21 cellular contexts compared by ENCODE assay signal in genomic region chr1:232662910-232663309, GRCh38. TPM values are rescaled to one million over a fixed set of nuclear protein-coding genes. Genes with fewer than 3 reads are reported as not detected.
DNase-seq lines count a peak whose midpoint lies in the region; ATAC-seq and TF ChIP-seq lines count a peak whose summit lies in the region.
"Had no signal": no experiment of that assay in that cellular context is flagged by ENCODE, and none has a peak within 500 bp of the region (broad histone marks: within the 10 kb centered on the region; RNA-seq: fewer than 3 reads in every experiment).

No MANE protein-coding gene starts in this region.

- H3K36me3 Mint-ChIP-seq in endodermal cell (ENCODE audit: low read depth), result no peaks in the 10 kb centered on the region
- no peaks in the 10 kb centered on the region for H3K36me3 Mint-ChIP-seq in mesothelial cell of epicardium
- H3K36me3 Mint-ChIP-seq: CD14-positive monocyte; CD8-positive, alpha-beta memory T cell had no signal

- no TSS peak for BruUV-seq in IMR-90 (replicated peaks; lab: Mats Ljungman, UMichigan)

- no peak overlapping the region for H2BK5ac ChIP-seq in IMR-90 (ENCODE audit: low read depth, low read length, poor library complexity, severe bottlenecking)

- H3K27ac ChIP-seq in 22Rv1 (peak overlapping the region; percentile 7), IMR-90 (ENCODE audit: insufficient read depth, low read length) (no peak overlapping the region), endodermal cell (ENCODE audit: low read depth, low read length) (no peak overlapping the region)

- no peak overlapping the region for H4K91ac ChIP-seq in IMR-90 (ENCODE audit: insufficient read depth, low read depth, low read length)

- TF ChIP-seq POLR2A in IMR-90 (IDR thresholded peaks at IDR 0.05; ENCODE audit: low read depth, low read length), result no peak

- no peak for DNase-seq in IMR-90
- no peak for DNase-seq in endodermal cell
- no peak for DNase-seq in mesothelial cell of epicardium (ENCODE audit: low spot score in 2 of 2, unreplicated experiment in 2 of 2)
- DNase-seq in islet precursor cell, result no peak
- no peak for DNase-seq in globus pallidus (ENCODE audit: low spot score)
- DNase-seq in DMS79 treated with DMSO at 0.1 percent for 48 hours (lab: John Stamatoyannopoulos, UW), result no peak
- no peak for DNase-seq in AML-193 (lab: John Stamatoyannopoulos, UW)
- DNase-seq: CD8-positive, alpha-beta memory T cell; DMS153; KBM-7; MM.1S; NCI-H2029; NCI-H2227 treated with DMSO at 0.1 percent for 48 hours; NCI-H69; SIG-M5; SK-N-SH; SW 1271 had no signal

- H4K5ac ChIP-seq in IMR-90 (ENCODE audit: low read depth, low read length), result no peak overlapping the region

- no peak overlapping the region for H3K56ac ChIP-seq in IMR-90 (ENCODE audit: extremely low read depth, insufficient read depth, low read length)

- H3K4me2 ChIP-seq in IMR-90 (ENCODE audit: low read depth, low read length), result no peak overlapping the region
- H3K4me2 ChIP-seq: SK-N-SH had no signal

- TF ChIP-seq CTCF in 22Rv1 (IDR thresholded peaks at IDR 0.05) (no peak), IMR-90 (conservative IDR thresholded peaks at IDR 0.05; ENCODE audit: low read depth, low read length) (no peak), endodermal cell (conservative IDR thresholded peaks at IDR 0.05) (no peak), mesothelial cell of epicardium (IDR thresholded peaks at IDR 0.05; ENCODE audit: unreplicated experiment) (no peak)

- H3K4me1 ChIP-seq in IMR-90 (ENCODE audit: control insufficient read depth, insufficient read depth, low read length), result peaks cover 2% of the 10 kb centered on the region; the same call in 1 of the 2 replicates
- H3K4me1 ChIP-seq in endodermal cell (ENCODE audit: control insufficient read depth, insufficient read depth, low read length), result peaks cover 2% of the 10 kb centered on the region

- H2AFZ ChIP-seq in IMR-90 (replicated peaks; ENCODE audit: low read length, poor library complexity), result no peak overlapping the region

- H3K23ac ChIP-seq in IMR-90 (ENCODE audit: low read depth, low read length), result no peak overlapping the region

- 55% methylated on average over 5 of the region's 7 CpGs; no CpG with 5 or more reads in 1 of the 2 experiments for WGBS in IMR-90 (ENCODE audit: extremely low coverage in 2 of 2, insufficient read length in 1 of 2), 2 experiments
- 77 to 85% methylated on average over 5 to 7 of the region's 7 CpGs for WGBS in endodermal cell (ENCODE audit: insufficient coverage in 1 of 2, insufficient read length in 1 of 2), 2 experiments

- ATAC-seq in IMR-90 (ENCODE audit: low read depth), result no peak
- ATAC-seq: HCT116 had no signal

- H3K36me3 ChIP-seq in IMR-90 (ENCODE audit: control insufficient read depth, insufficient read depth, low read length) (no peaks in the 10 kb centered on the region), endodermal cell (ENCODE audit: control insufficient read depth, insufficient read depth, low read length) (no peaks in the 10 kb centered on the region)

- H4K20me1 ChIP-seq in IMR-90 (ENCODE audit: insufficient read depth, low read length), result no peaks in the 10 kb centered on the region

- intact Hi-C loops in IMR-90 (cut with micrococcal nuclease), result no loop called here

- H4K8ac ChIP-seq in IMR-90 (ENCODE audit: low read depth in 2 of 2, low read length in 2 of 2), result no peak overlapping the region

- H2AK5ac ChIP-seq in IMR-90 (ENCODE audit: low read depth, low read length), result 0 out of 2 replicates have a peak overlapping the region, but pooled peaks have one; percentile 10

- no peak overlapping the region for H3K18ac ChIP-seq in IMR-90 (ENCODE audit: low read depth, low read length)

- H2BK20ac ChIP-seq in IMR-90 (ENCODE audit: low read depth, low read length), result no peak overlapping the region; the same call in 1 of the 2 replicates

- H3K4me1 Mint-ChIP-seq in endodermal cell, result peaks cover 15% of the 10 kb centered on the region
- H3K4me1 Mint-ChIP-seq in mesothelial cell of epicardium, result peaks cover 16% of the 10 kb centered on the region

- H3K9me3 Mint-ChIP-seq in endodermal cell (peaks cover 3% of the 10 kb centered on the region), mesothelial cell of epicardium (no peaks in the 10 kb centered on the region)
- H3K9me3 Mint-ChIP-seq: CD8-positive, alpha-beta memory T cell had no signal

- H3K9ac ChIP-seq in IMR-90 (ENCODE audit: low read depth, low read length) (no peak overlapping the region), endodermal cell (ENCODE audit: extremely low read depth, low read length, poor library complexity, severe bottlenecking) (no peak overlapping the region)
- H3K9ac ChIP-seq: SK-N-SH had no signal

- CTCF ChIA-PET in IMR-90 (lab: Yijun Ruan, JAX), result no interaction called here

- H3K9me3 ChIP-seq in IMR-90 (ENCODE audit: control insufficient read depth, insufficient read depth, low read length) (no peaks in the 10 kb centered on the region), endodermal cell (ENCODE audit: control insufficient read depth, low read length) (no peaks in the 10 kb centered on the region)
- H3K9me3 ChIP-seq: SK-N-SH had no signal

- H3K27me3 Mint-ChIP-seq in endodermal cell (ENCODE audit: insufficient read depth), result no peaks in the 10 kb centered on the region
- H3K27me3 Mint-ChIP-seq in mesothelial cell of epicardium (ENCODE audit: low read depth), result no peaks in the 10 kb centered on the region

- no peak overlapping the region for H2BK15ac ChIP-seq in IMR-90 (ENCODE audit: low read depth, low read length)

- no peaks in the 10 kb centered on the region for H3K79me1 ChIP-seq in IMR-90 (ENCODE audit: low read depth in 1 of 2, low read length in 2 of 2)

- H3K4me3 Mint-ChIP-seq in endodermal cell, result no peak overlapping the region
- no peak overlapping the region for H3K4me3 Mint-ChIP-seq in mesothelial cell of epicardium
- H3K4me3 Mint-ChIP-seq: CD14-positive monocyte; CD8-positive, alpha-beta memory T cell had no signal

- no peak for TF ChIP-seq RAD21 in IMR-90 (IDR thresholded peaks at IDR 0.05; ENCODE audit: low read length)

- H3K27ac Mint-ChIP-seq in endodermal cell (peak overlapping the region; percentile 23), mesothelial cell of epicardium (peak overlapping the region; percentile 33)
- H3K27ac Mint-ChIP-seq: CD14-positive monocyte; CD8-positive, alpha-beta memory T cell had no signal

- H3K14ac ChIP-seq in IMR-90 (replicated peaks; ENCODE audit: low read depth, low read length), result no peak overlapping the region

- H3K27me3 ChIP-seq in IMR-90 (ENCODE audit: control insufficient read depth, insufficient read depth, low read length) (no peaks in the 10 kb centered on the region), endodermal cell (ENCODE audit: control insufficient read depth, insufficient read depth, low read length, poor library complexity, severe bottlenecking) (no peaks in the 10 kb centered on the region)

- in situ Hi-C loops in IMR-90 (cut with MboI; ENCODE audit: low sequenced_read_pairs), result no loop called here

- no peak overlapping the region for H3K4ac ChIP-seq in IMR-90 (ENCODE audit: low read depth, low read length)

- dilution Hi-C loops in IMR-90 (cut with HindIII; ENCODE audit: low sequenced_read_pairs, unreplicated experiment), result no loop called here

- H3K4me3 ChIP-seq in IMR-90 (ENCODE audit: insufficient read depth, low read depth, low read length) (no peak overlapping the region), endodermal cell (ENCODE audit: low read length) (no peak overlapping the region)

- POLR2A ChIA-PET in IMR-90 (lab: Charles Lee; ENCODE audit: unreplicated experiment), result no interaction called here

- no peaks in the 10 kb centered on the region for H3K9me1 ChIP-seq in IMR-90 (ENCODE audit: insufficient read depth, low read length)

- no peak overlapping the region for H2BK120ac ChIP-seq in IMR-90 (ENCODE audit: low read depth, low read length)

- no peak overlapping the region for H2AK9ac ChIP-seq in IMR-90 (replicated peaks; ENCODE audit: low read depth, low read length, poor library complexity)

TF ChIP-seq in IMR-90, 13 proteins besides CTCF, POLR2A, EP300 and RAD21:
- TF ChIP-seq CHD1 (IDR thresholded peaks at IDR 0.05; ENCODE audit: low read depth, low read length), result no peak
- TF ChIP-seq, protein P1, sequence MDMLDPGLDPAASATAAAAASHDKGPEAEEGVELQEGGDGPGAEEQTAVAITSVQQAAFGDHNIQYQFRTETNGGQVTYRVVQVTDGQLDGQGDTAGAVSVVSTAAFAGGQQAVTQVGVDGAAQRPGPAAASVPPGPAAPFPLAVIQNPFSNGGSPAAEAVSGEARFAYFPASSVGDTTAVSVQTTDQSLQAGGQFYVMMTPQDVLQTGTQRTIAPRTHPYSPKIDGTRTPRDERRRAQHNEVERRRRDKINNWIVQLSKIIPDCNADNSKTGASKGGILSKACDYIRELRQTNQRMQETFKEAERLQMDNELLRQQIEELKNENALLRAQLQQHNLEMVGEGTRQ (IDR thresholded peaks at IDR 0.05; ENCODE audit: low read depth, low read length), result no peak
- no peak for TF ChIP-seq CEBPB (IDR thresholded peaks at IDR 0.05; ENCODE audit: low read depth, low read length)
- TF ChIP-seq MAZ (IDR thresholded peaks at IDR 0.05; ENCODE audit: borderline replicate concordance, low read depth, low read length), result no peak
- TF ChIP-seq RFX5 (IDR thresholded peaks at IDR 0.05; ENCODE audit: low read depth, low read length), result no peak
- no peak for TF ChIP-seq BHLHE40 (IDR thresholded peaks at IDR 0.05; ENCODE audit: low read depth, low read length)
- TF ChIP-seq ELK1 (IDR thresholded peaks at IDR 0.05; ENCODE audit: borderline replicate concordance, low read depth, low read length), result no peak
- TF ChIP-seq RCOR1 (IDR thresholded peaks at IDR 0.05; ENCODE audit: insufficient replicate concordance, low read length), result no peak
- no peak for TF ChIP-seq MAFK (IDR thresholded peaks at IDR 0.05; ENCODE audit: low read depth, low read length)
- no peak for TF ChIP-seq NFE2L2 (IDR thresholded peaks at IDR 0.05; ENCODE audit: low read depth, low read length)
- TF ChIP-seq MXI1 (IDR thresholded peaks at IDR 0.05; ENCODE audit: borderline replicate concordance, low read depth, low read length), result no peak

RNA-seq across cellular contexts. Expression of gene SIPA1L2, which starts 33.0 kb away (rescaled TPM):
- total RNA-seq in IMR-90 (2012; rRNA removed), result 11.9 and 13.4 TPM in 2 replicates
- 6.2 and 7.1 TPM in 2 replicates for polyA plus RNA-seq in IMR-90 (2012; rRNA removed)
- 3.5 and 6.2 TPM in 2 replicates for polyA plus RNA-seq in IMR-90 (2012; cell fraction: cytosol; rRNA removed)
- 12.0 and 22.7 TPM in 2 replicates for polyA plus RNA-seq in IMR-90 (2012; cell fraction: nucleus; rRNA removed; ENCODE audit: low replicate concordance)
- 10 to 100 TPM; 34.7 to 41.5 TPM for total RNA-seq in endodermal cell
- 40.1 TPM for polyA plus RNA-seq in endodermal cell (2013, experiment 1 of 2)
- 41.6 TPM for polyA plus RNA-seq in endodermal cell (2013, experiment 2 of 2)
- 78.7 to 82.0 TPM (median 81.4 TPM) in 3 replicates for total RNA-seq in mesothelial cell of epicardium
- total RNA-seq: G401 had no signal
